ENCODE assay signal across 27 cellular contexts in genomic region chr11:116825434-116825833, GRCh38. TPM values are rescaled to one million over a fixed set of nuclear protein-coding genes. Genes with fewer than 3 reads are reported as not detected.
"Had no signal": no experiment of that assay in that cellular context is flagged by ENCODE, and none has a peak within 500 bp of the region (broad histone marks: within the 10 kb centered on the region; RNA-seq: fewer than 3 reads in every experiment).

No MANE protein-coding gene starts in this region.

- H3K36me3 ChIP-seq: MG63 had no signal

- DNase-seq: Karpas-422, KG1, MG63, NCI-H1092, NCI-H1105 treated with DMSO at 0.1 percent for 48 hours, NCI-H1417 treated with DMSO at 0.1 percent for 48 hours, NCI-H146, NCI-H1694 treated with DMSO at 0.1 percent for 48 hours, NCI-H1930, NCI-H2081, NCI-H2107, NCI-H2171, NCI-H226, NCI-H446, NCI-H510A, NCI-H524 treated with DMSO at 0.1 percent for 48 hours, NCI-H69, NCI-H774, PC-3, SHP77, SK-N-SH, SW 1271 had no signal

- H3K4me3 ChIP-seq: MG63 had no signal

- H3K9ac ChIP-seq: SK-N-SH had no signal

- H3K9me3 ChIP-seq: MG63, SK-N-SH had no signal

- H3K27ac ChIP-seq: RWPE1 had no signal

- H3K27me3 ChIP-seq: MG63 had no signal

- H3K4me2 ChIP-seq: SK-N-SH had no signal

- ATAC-seq: Panc1, PC-3 had no signal

RNA-seq across cellular contexts. Expression of gene APOA4, which starts 2.3 kb away (rescaled TPM):
- total RNA-seq: HT1080, OCI-LY7, PC-3, SK-MEL-5 had no signal
- polyA plus RNA-seq: SK-N-SH had no signal

RNA-seq across cellular contexts. Expression of gene APOC3, which starts 4.3 kb away (rescaled TPM):
- total RNA-seq: HT1080, OCI-LY7, PC-3, SK-MEL-5 had no signal
- polyA plus RNA-seq: SK-N-SH had no signal

RNA-seq across cellular contexts. Expression of gene APOA1, which starts 12.0 kb away (rescaled TPM):
- total RNA-seq: SK-MEL-5 had no signal

RNA-seq across cellular contexts. Expression of gene APOA5, which starts 33.8 kb away (rescaled TPM):
- total RNA-seq: HT1080, OCI-LY7, PC-3, SK-MEL-5 had no signal
- polyA plus RNA-seq: SK-N-SH had no signal
